Comparison of ENCODE assay signal across 15 cellular contexts in genomic region chr1:8167936-8168335, GRCh38.
DNase-seq lines count a peak whose midpoint lies in the region; ATAC-seq, FAIRE-seq and TF ChIP-seq lines count a peak whose summit lies in the region.
"Had no signal": no experiment of that assay in that cellular context is flagged by ENCODE, and none has a peak within 500 bp of the region (broad histone marks: within the 10 kb centered on the region; RNA-seq: fewer than 3 reads in every experiment).

No MANE protein-coding gene starts in this region.

- in situ Hi-C loops in IMR-90 (cut with MboI; ENCODE audit: low sequenced_read_pairs) (no loop called here), GM12878 (cut with MboI) (no loop called here)

- dilution Hi-C loops in IMR-90 (cut with HindIII; ENCODE audit: low sequenced_read_pairs, unreplicated experiment), result no loop called here

- TF ChIP-seq RAD21 in IMR-90 (IDR thresholded peaks at IDR 0.05; ENCODE audit: low read length), result no peak
- TF ChIP-seq RAD21 in GM12878 (IDR thresholded peaks at IDR 0.05; ENCODE audit: insufficient read depth, low read depth, low read length), result no peak

- CTCF ChIA-PET in CD8-positive, alpha-beta memory T cell (lab: Charles Lee), result interaction anchor here (1.7 kb wide), 1 partner anchor 136 kb away, joined by 3 read pairs; no protein-coding TSS in a partner anchor
- CTCF ChIA-PET in IMR-90 (lab: Yijun Ruan, JAX) (no interaction called here), GM12878 (lab: Yijun Ruan, JAX) (interaction anchor here (0.7 to 1.9 kb wide), 5 partner anchors 9 to 153 kb away, joined by 3 to 7 read pairs (median 4); no protein-coding TSS in a partner anchor)

- H4K20me1 ChIP-seq in IMR-90 (ENCODE audit: insufficient read depth, low read length), result no peaks in the 10 kb centered on the region
- H4K20me1 ChIP-seq in GM12878 (ENCODE audit: control insufficient read depth, insufficient read depth), result no peaks in the 10 kb centered on the region

- H3K36me3 Mint-ChIP-seq in CD8-positive, alpha-beta memory T cell, result peaks cover 0 to 4% (median 0%) of the 10 kb centered on the region in 3 donors

- H3K4me1 Mint-ChIP-seq in CD8-positive, alpha-beta memory T cell, result peaks cover 43 to 57% (median 48%) of the 10 kb centered on the region in 3 donors

- DNase-seq in CD8-positive, alpha-beta memory T cell, result no peak
- no peak for DNase-seq in IMR-90
- no peak for DNase-seq in GM12878 (ENCODE audit: low read depth, low spot score)
- peak; percentile 16 for DNase-seq in mesendoderm
- DNase-seq in OCI-M1 (lab: John Stamatoyannopoulos, UW), result no peak
- DNase-seq in NCI-H146 (lab: John Stamatoyannopoulos, UW), result no peak
- DNase-seq in NCI-H187 treated with DMSO at 0.1 percent for 48 hours (lab: John Stamatoyannopoulos, UW), result no peak
- DNase-seq: activated CD8-positive, alpha-beta memory T cell treated with anti-CD3 and anti-CD28 coated beads, Interleukin-2, amount 50 U/mL, for 4 hours; adrenal gland; esophagus squamous epithelium; heart left ventricle; SK-N-SH; stimulated activated CD4-positive, alpha-beta T cell treated with anti-CD3 and anti-CD28 coated beads, Interleukin-2, amount 100 ng/mL, for 24 hours had no signal

- no peaks in the 10 kb centered on the region for H3K27me3 ChIP-seq in CD8-positive, alpha-beta memory T cell (ENCODE audit: insufficient read depth, low read length, poor library complexity, severe bottlenecking)
- no peaks in the 10 kb centered on the region for H3K27me3 ChIP-seq in IMR-90 (ENCODE audit: control insufficient read depth, insufficient read depth, low read length)
- no peaks in the 10 kb centered on the region for H3K27me3 ChIP-seq in GM12878 (replicated peaks in 1 of 2; ENCODE audit: control insufficient read depth in 2 of 2, insufficient read depth in 2 of 2, low read length in 1 of 2)
- no peaks in the 10 kb centered on the region for H3K27me3 ChIP-seq in mesendoderm (ENCODE audit: insufficient read depth, low read length, poor library complexity)
- H3K27me3 ChIP-seq: adrenal gland, esophagus squamous epithelium, heart left ventricle had no signal

- H3K9ac ChIP-seq in IMR-90 (ENCODE audit: low read depth, low read length) (no peak overlapping the region), GM12878 (ENCODE audit: control insufficient read depth, insufficient read depth, low read length) (no peak overlapping the region), mesendoderm (ENCODE audit: low read length) (no peak overlapping the region)
- H3K9ac ChIP-seq: SK-N-SH had no signal

- intact Hi-C loops in IMR-90 (cut with micrococcal nuclease) (no loop called here), GM12878 (cut with micrococcal nuclease; ENCODE audit: unreplicated experiment) (loop anchor here (5.0 kb wide), 1 partner anchor 141 kb away; the partner anchor contains the start of gene ERRFI1)

- SMC1A ChIA-PET in GM12878 (lab: Charles Lee; ENCODE audit: uncharacterized antibody, unreplicated experiment), result interaction anchor here (0.6 to 3.0 kb wide), 9 partner anchors 13 to 593 kb away, joined by 3 to 14 read pairs (median 4); no protein-coding TSS in a partner anchor

- peak overlapping the region; percentile 0 for H2AFZ ChIP-seq in IMR-90 (replicated peaks; ENCODE audit: low read length, poor library complexity)
- H2AFZ ChIP-seq in GM12878 (ENCODE audit: control insufficient read depth, low read depth, low read length), result peak overlapping the region; percentile 21; the same call in 1 of the 2 replicates

- H3K79me1 ChIP-seq in IMR-90 (ENCODE audit: low read depth in 1 of 2, low read length in 2 of 2) (no peaks in the 10 kb centered on the region), mesendoderm (ENCODE audit: low read length) (no peaks in the 10 kb centered on the region)

- H3K9me3 Mint-ChIP-seq in CD8-positive, alpha-beta memory T cell, result no peaks in the 10 kb centered on the region

- H2AK9ac ChIP-seq in IMR-90 (replicated peaks; ENCODE audit: low read depth, low read length, poor library complexity), result no peak overlapping the region

- POLR2A ChIA-PET in CD8-positive, alpha-beta memory T cell (lab: Charles Lee), result interaction anchor here (0.6 to 1.2 kb wide), 3 partner anchors 13 to 232 kb away, joined by 3 to 5 read pairs (median 4); no protein-coding TSS in a partner anchor
- POLR2A ChIA-PET in IMR-90 (lab: Charles Lee; ENCODE audit: unreplicated experiment), result no interaction called here
- POLR2A ChIA-PET in GM12878 (lab: Charles Lee), result interaction anchor here (0.6 to 3.3 kb wide), 5 partner anchors 19 to 259 kb away, joined by 3 to 13 read pairs (median 8); no protein-coding TSS in a partner anchor

- H4K5ac ChIP-seq in IMR-90 (ENCODE audit: low read depth, low read length), result peak overlapping the region; percentile 10; the same call in 1 of the 2 replicates
- H4K5ac ChIP-seq in mesendoderm (ENCODE audit: low read length), result no peak overlapping the region

- H3K9me3 ChIP-seq in CD8-positive, alpha-beta memory T cell (ENCODE audit: low read length), result no peaks in the 10 kb centered on the region
- H3K9me3 ChIP-seq in IMR-90 (ENCODE audit: control insufficient read depth, insufficient read depth, low read length) (no peaks in the 10 kb centered on the region), GM12878 (replicated peaks; ENCODE audit: control insufficient read depth, insufficient read depth, low read length) (no peaks in the 10 kb centered on the region; the same call in 2 of the 3 replicates)
- H3K9me3 ChIP-seq: adrenal gland, esophagus squamous epithelium, heart left ventricle, SK-N-SH had no signal

- H3K79me2 ChIP-seq in GM12878 (ENCODE audit: control insufficient read depth, insufficient read depth, low read length) (no peaks in the 10 kb centered on the region), mesendoderm (ENCODE audit: control insufficient read depth, insufficient read depth, low read length) (no peaks in the 10 kb centered on the region)

- no TSS peak for BruUV-seq in IMR-90 (replicated peaks; lab: Mats Ljungman, UMichigan)
- BruUV-seq in GM12878 (replicated peaks; lab: Mats Ljungman, UMichigan), result no TSS peak

- peaks cover 35% of the 10 kb centered on the region for H3K4me1 ChIP-seq in CD8-positive, alpha-beta memory T cell (ENCODE audit: insufficient read depth, low read length)
- H3K4me1 ChIP-seq in IMR-90 (ENCODE audit: control insufficient read depth, insufficient read depth, low read length) (peaks cover 10% of the 10 kb centered on the region), GM12878 (ENCODE audit: control insufficient read depth, insufficient read depth, low read length) (peaks cover 33% of the 10 kb centered on the region), mesendoderm (ENCODE audit: control insufficient read depth, low read depth, low read length) (peaks cover 9% of the 10 kb centered on the region)

- ATAC-seq in IMR-90 (ENCODE audit: low read depth), result no peak
- ATAC-seq in GM12878, result peak; percentile 2
- ATAC-seq in HG02678 (IDR thresholded peaks at IDR 0.05; ENCODE audit: unreplicated experiment), result no peak
- ATAC-seq: heart left ventricle, left lobe of liver had no signal

- H4K8ac ChIP-seq in IMR-90 (ENCODE audit: low read depth in 2 of 2, low read length in 2 of 2) (peak overlapping the region in 1 of 2 experiments; percentile 69; a peak in 1 of 4 replicates), mesendoderm (ENCODE audit: low read depth, low read length) (no peak overlapping the region)

- H3K23ac ChIP-seq in IMR-90 (ENCODE audit: low read depth, low read length), result no peak overlapping the region
- H3K23ac ChIP-seq in mesendoderm (ENCODE audit: low read length), result no peak overlapping the region

- H3K18ac ChIP-seq in IMR-90 (ENCODE audit: low read depth, low read length), result 0 out of 2 replicates have a peak overlapping the region, but pooled peaks have one; percentile 51
- no peak overlapping the region for H3K18ac ChIP-seq in mesendoderm (ENCODE audit: low read length)

- WGBS in IMR-90 (ENCODE audit: extremely low coverage in 2 of 2, insufficient read length in 1 of 2), 2 experiments, result 100% methylated on average over 2 of the region's 4 CpGs; no CpG with 5 or more reads in 1 of the 2 experiments
- 53% methylated on average over 4 of the region's 4 CpGs for WGBS in GM12878 (ENCODE audit: insufficient coverage, insufficient replicate concordance, low lambda C conversion rate, missing lambda C conversion rate)
- no CpG with 5 or more reads among the region's 4 CpGs for WGBS in mesendoderm (ENCODE audit: extremely low coverage, insufficient coverage, low lambda C conversion rate)

- no peaks in the 10 kb centered on the region for H3K36me3 ChIP-seq in CD8-positive, alpha-beta memory T cell (ENCODE audit: insufficient read depth, low read length)
- H3K36me3 ChIP-seq in IMR-90 (ENCODE audit: control insufficient read depth, insufficient read depth, low read length), result no peaks in the 10 kb centered on the region
- no peaks in the 10 kb centered on the region for H3K36me3 ChIP-seq in GM12878 (ENCODE audit: control insufficient read depth in 2 of 2, insufficient read depth in 2 of 2, low read length in 1 of 2)
- H3K36me3 ChIP-seq in mesendoderm (ENCODE audit: control insufficient read depth, insufficient read depth, low read length), result no peaks in the 10 kb centered on the region
- H3K36me3 ChIP-seq: adrenal gland, esophagus squamous epithelium, heart left ventricle had no signal

- H3K14ac ChIP-seq in IMR-90 (replicated peaks; ENCODE audit: low read depth, low read length), result peak overlapping the region; percentile 76

- no peak overlapping the region for H3K4me3 ChIP-seq in CD8-positive, alpha-beta memory T cell (ENCODE audit: low read length)
- no peak overlapping the region for H3K4me3 ChIP-seq in IMR-90 (ENCODE audit: insufficient read depth, low read depth, low read length)
- H3K4me3 ChIP-seq in GM12878, result no peak overlapping the region
- H3K4me3 ChIP-seq in mesendoderm (ENCODE audit: low read length), result no peak overlapping the region
- H3K4me3 ChIP-seq: adrenal gland, esophagus squamous epithelium, heart left ventricle had no signal

- H3K27me3 Mint-ChIP-seq in CD8-positive, alpha-beta memory T cell, result no peaks in the 10 kb centered on the region

- peak overlapping the region; percentile 81 for H2BK20ac ChIP-seq in IMR-90 (ENCODE audit: low read depth, low read length)

- RAD21 ChIA-PET in GM12878 (lab: Charles Lee; ENCODE audit: unreplicated experiment), result interaction anchor here (1.1 to 3.3 kb wide), 7 partner anchors 9 to 153 kb away, joined by 4 to 22 read pairs (median 5); no protein-coding TSS in a partner anchor

- no peak overlapping the region for H3K27ac ChIP-seq in CD8-positive, alpha-beta memory T cell (ENCODE audit: low read depth, low read length)
- H3K27ac ChIP-seq in IMR-90 (ENCODE audit: insufficient read depth, low read length), result no peak overlapping the region; the same call in 1 of the 2 replicates
- peak overlapping the region; percentile 47 for H3K27ac ChIP-seq in GM12878 (ENCODE audit: control insufficient read depth, insufficient read depth)
- peak overlapping the region; percentile 69 for H3K27ac ChIP-seq in mesendoderm (ENCODE audit: low read depth, low read length)
- H3K27ac ChIP-seq: adrenal gland, heart left ventricle had no signal

- peak overlapping the region; percentile 72 for H3K4ac ChIP-seq in IMR-90 (ENCODE audit: low read depth, low read length)
- H3K4ac ChIP-seq in mesendoderm (ENCODE audit: low read depth, low read length), result peak overlapping the region; percentile 64

- no peak for FAIRE-seq in GM12878 (lab: Jason Lieb, UNC)

- H2AK5ac ChIP-seq in IMR-90 (ENCODE audit: low read depth, low read length) (peak overlapping the region; percentile 98), mesendoderm (ENCODE audit: low read length) (peak overlapping the region; percentile 19)

- peak overlapping the region; percentile 59 for H4K91ac ChIP-seq in IMR-90 (ENCODE audit: insufficient read depth, low read depth, low read length)

- peak overlapping the region in 7 of 8 donors; percentile 50 to 98 (median 84) for H3K27ac Mint-ChIP-seq in CD8-positive, alpha-beta memory T cell

- peak overlapping the region; percentile 30 for H2BK5ac ChIP-seq in IMR-90 (ENCODE audit: low read depth, low read length, poor library complexity, severe bottlenecking)
- H2BK5ac ChIP-seq in mesendoderm (ENCODE audit: low read length), result peak overlapping the region; percentile 51

- H2BK120ac ChIP-seq in IMR-90 (ENCODE audit: low read depth, low read length) (peak overlapping the region; percentile 62), mesendoderm (ENCODE audit: low read depth, low read length) (peak overlapping the region; percentile 1)

- H2BK15ac ChIP-seq in IMR-90 (ENCODE audit: low read depth, low read length), result peak overlapping the region; percentile 93; the same call in 2 of the 3 replicates
- no peak overlapping the region for H2BK15ac ChIP-seq in mesendoderm (replicated peaks; ENCODE audit: low read depth)

- H3K9me1 ChIP-seq in IMR-90 (ENCODE audit: insufficient read depth, low read length), result peaks cover 19% of the 10 kb centered on the region

- H3K56ac ChIP-seq in IMR-90 (ENCODE audit: extremely low read depth, insufficient read depth, low read length), result no peak overlapping the region
- peak overlapping the region; percentile 46 for H3K56ac ChIP-seq in mesendoderm (ENCODE audit: low read length)

- H3K4me3 Mint-ChIP-seq in CD8-positive, alpha-beta memory T cell, result peak overlapping the region in 2 of 7 donors; percentile 6 to 45

- no peak for TF ChIP-seq EP300 in GM12878 (IDR thresholded peaks at IDR 0.05; ENCODE audit: borderline replicate concordance in 1 of 2, control insufficient read depth in 1 of 2, low read depth in 2 of 2, low read length in 2 of 2)

- H3K4me2 ChIP-seq in IMR-90 (ENCODE audit: low read depth, low read length) (no peak overlapping the region), GM12878 (ENCODE audit: control insufficient read depth, insufficient read depth) (no peak overlapping the region; the same call in 1 of the 2 replicates), mesendoderm (ENCODE audit: low read length) (no peak overlapping the region)
- H3K4me2 ChIP-seq: SK-N-SH had no signal

- TF ChIP-seq CTCF in IMR-90 (conservative IDR thresholded peaks at IDR 0.05; ENCODE audit: low read depth, low read length) (no peak), GM12878 (IDR thresholded peaks at IDR 0.05 in 2 of 3, conservative IDR thresholded peaks at IDR 0.05 in 1 of 3; ENCODE audit: control insufficient read depth in 2 of 3, extremely low read depth in 1 of 3, insufficient read depth in 1 of 3, low read depth in 3 of 3, low read length in 3 of 3) (no peak)

- TF ChIP-seq POLR2A in IMR-90 (IDR thresholded peaks at IDR 0.05; ENCODE audit: low read depth, low read length), result no peak
- TF ChIP-seq POLR2A in GM12878 (IDR thresholded peaks at IDR 0.05; ENCODE audit: low read depth, low read length), result no peak

Comparison
In these comparisons a context has a peak if more than half of its experiments do, and no peak if none do; other contexts are left out.
1. H3K27ac ChIP-seq: peak in GM12878 (single experiment) and mesendoderm (single experiment); none in CD8-positive, alpha-beta memory T cell (single experiment) and IMR-90 (single experiment).